In genomic region chrX:40538391-40538790, GRCh38 we compare ENCODE assay signal across 14 cellular contexts. TPM values are rescaled to one million over a fixed set of nuclear protein-coding genes. Genes with fewer than 3 reads are reported as not detected.
A peak's percentile ranks its signal among the peaks of the same experiment; 100 is the strongest.
DNase-seq lines count a peak whose midpoint lies in the region; ATAC-seq and TF ChIP-seq lines count a peak whose summit lies in the region.
"Had no signal": no experiment of that assay in that cellular context is flagged by ENCODE, and none has a peak within 500 bp of the region (broad histone marks: within the 10 kb centered on the region; RNA-seq: fewer than 3 reads in every experiment).

No MANE protein-coding gene starts in this region.

- H3K4me3 ChIP-seq in BLaER1 treated with 17β-estradiol and CSF1 and Interleukin-3, amounts not matched to agents 10 nM and 100 nM: peak overlapping the region in 5 of 10 experiments; percentile 29 to 57 (median 42); a peak in 8 of 20 replicates
- H3K4me3 ChIP-seq in NB4 (ENCODE audit: low read depth, low read length) (peak overlapping the region; percentile 61), fibroblast of villous mesenchyme (ENCODE audit: low read depth, low read length) (no peak overlapping the region), prostate gland (no peak overlapping the region)
- H3K4me3 ChIP-seq: A549 had no signal

- no peaks in the 10 kb centered on the region for H3K9me3 ChIP-seq in BLaER1 treated with 17β-estradiol and CSF1 and Interleukin-3, amounts not matched to agents 10 nM and 100 nM (replicated peaks in 1 of 11)
- H3K9me3 ChIP-seq in prostate gland: no peaks in the 10 kb centered on the region
- H3K9me3 ChIP-seq: A549 had no signal

- peak overlapping the region in 8 of 11 experiments; percentile 48 to 73 (median 64); a peak in 10 of 22 replicates for H3K9ac ChIP-seq in BLaER1 treated with 17β-estradiol and CSF1 and Interleukin-3, amounts not matched to agents 10 nM and 100 nM

- TF ChIP-seq POLR2A in NB4 (IDR thresholded peaks at IDR 0.05; ENCODE audit: extremely low read depth, insufficient read length) (no peak), prostate gland (IDR thresholded peaks at IDR 0.05) (no peak)

- ATAC-seq in HG02763 (IDR thresholded peaks at IDR 0.05; ENCODE audit: unreplicated experiment): no peak
- no peak for ATAC-seq in HG02840 (IDR thresholded peaks at IDR 0.05; ENCODE audit: low FRiP score, unreplicated experiment)
- ATAC-seq: Panc1 had no signal

- peaks cover 24 to 33% (median 29%) of the 10 kb centered on the region in 10 experiments for H3K4me1 ChIP-seq in BLaER1 treated with 17β-estradiol and CSF1 and Interleukin-3, amounts not matched to agents 10 nM and 100 nM
- H3K4me1 ChIP-seq in prostate gland (replicated peaks): no peaks in the 10 kb centered on the region
- H3K4me1 ChIP-seq: A549 had no signal

- TF ChIP-seq CTCF in NB4 (IDR thresholded peaks at IDR 0.05; ENCODE audit: low read depth, low read length) (no peak), fibroblast of villous mesenchyme (IDR thresholded peaks at IDR 0.05; ENCODE audit: insufficient read depth, low read depth, low read length) (no peak), prostate gland (IDR thresholded peaks at IDR 0.05) (no peak)

- peak overlapping the region; percentile 66 to 94 (median 77) for H3K4me2 ChIP-seq in BLaER1 treated with 17β-estradiol and CSF1 and Interleukin-3, amounts not matched to agents 10 nM and 100 nM
- H3K4me2 ChIP-seq: A549 had no signal

- intact Hi-C loops in prostate gland (cut with DNase I): no loop called here

- H3K27me3 ChIP-seq in BLaER1 treated with 17β-estradiol and CSF1 and Interleukin-3, amounts not matched to agents 10 nM and 100 nM: peaks cover 0 to 27% (median 8%) of the 10 kb centered on the region in 11 experiments; a peak in 8 of 22 replicates
- H3K27me3 ChIP-seq in prostate gland (replicated peaks; ENCODE audit: insufficient read depth): no peaks in the 10 kb centered on the region

- WGBS in prostate gland: 20% methylated on average over 5 of the region's 5 CpGs

- H3K27ac ChIP-seq in BLaER1 treated with 17β-estradiol and CSF1 and Interleukin-3, amounts not matched to agents 10 nM and 100 nM: peak overlapping the region in 9 of 11 experiments; percentile 61 to 88 (median 78); a peak in 16 of 22 replicates
- peak overlapping the region; percentile 54 to 72 for H3K27ac ChIP-seq in prostate gland
- H3K27ac ChIP-seq: A549 had no signal

- H3K36me3 ChIP-seq in BLaER1 treated with 17β-estradiol and CSF1 and Interleukin-3, amounts not matched to agents 10 nM and 100 nM: no peaks in the 10 kb centered on the region
- H3K36me3 ChIP-seq in prostate gland: no peaks in the 10 kb centered on the region

- peak; percentile 4 for DNase-seq in NB4 (ENCODE audit: low read depth)
- peak; percentile 75 for DNase-seq in fibroblast of villous mesenchyme (ENCODE audit: low read depth)
- DNase-seq in prostate gland (ENCODE audit: low spot score): no peak
- no peak for DNase-seq in middle frontal gyrus (ENCODE audit: extremely low spot score, low spot score)
- DNase-seq in hepatic stellate cell (ENCODE audit: low spot score): no peak
- DNase-seq: Calu3, GOT3, NCI-H1436, NCI-H187 treated with DMSO at 0.1 percent for 48 hours had no signal

- H4K20me1 ChIP-seq in BLaER1 treated with 17β-estradiol and CSF1 and Interleukin-3, amounts not matched to agents 10 nM and 100 nM: no peaks in the 10 kb centered on the region

RNA-seq across cellular contexts. Expression of gene ATP6AP2, which starts 42.4 kb away (rescaled TPM):
- total RNA-seq in fibroblast of villous mesenchyme (75.7 and 94.6 TPM in 2 replicates), prostate gland (100 to 1,000 TPM in 1 of 2 donors, 10 to 100 TPM in 1; 84.1 to 118 TPM)

Comparison
In these comparisons a context has a peak if more than half of its experiments do, and no peak if none do; other contexts are left out.
1. DNase-seq: peak in NB4 (single experiment) and fibroblast of villous mesenchyme (single experiment); none in prostate gland (single experiment), middle frontal gyrus (single experiment) and hepatic stellate cell (single experiment).